2 cellular contexts compared by ENCODE assay signal in genomic region chr17:4753392-4753791, GRCh38.
A peak's percentile ranks its signal among the peaks of the same experiment; 100 is the strongest.
TF ChIP-seq lines count a peak whose summit lies in the region.

No MANE protein-coding gene starts in this region.

TF ChIP-seq in WTC11, 78 proteins besides CTCF, POLR2A, EP300 and RAD21:
- no peak for TF ChIP-seq IRF2 (CRISPR knock-in tag; IDR thresholded peaks at IDR 0.05; ENCODE audit: borderline replicate concordance, low read depth)
- TF ChIP-seq E2F1 (CRISPR knock-in tag; IDR thresholded peaks at IDR 0.05) = no peak
- TF ChIP-seq RORB (CRISPR knock-in tag; IDR thresholded peaks at IDR 0.05) = no peak
- TF ChIP-seq JUN (CRISPR knock-in tag; IDR thresholded peaks at IDR 0.05) = no peak
- TF ChIP-seq MLX (CRISPR knock-in tag; IDR thresholded peaks at IDR 0.05) = no peak
- peak; percentile 95 for TF ChIP-seq HMGA2 (CRISPR knock-in tag; IDR thresholded peaks at IDR 0.05)
- TF ChIP-seq ESRRA (CRISPR knock-in tag; IDR thresholded peaks at IDR 0.05; ENCODE audit: borderline replicate concordance) = no peak
TF ChIP-seq in WTC11: peak in this region for 1.

TF ChIP-seq in H1, 55 proteins besides CTCF, POLR2A, EP300 and RAD21:
- TF ChIP-seq JUN (IDR thresholded peaks at IDR 0.05; ENCODE audit: low read depth, low read length) = no peak
- TF ChIP-seq ATF2 (IDR thresholded peaks at IDR 0.05; ENCODE audit: low read length) = no peak
- TF ChIP-seq CREB1 (IDR thresholded peaks at IDR 0.05) = no peak
- no peak for TF ChIP-seq TAF1 (IDR thresholded peaks at IDR 0.05; ENCODE audit: low read depth, low read length)
- no peak for TF ChIP-seq CEBPB (IDR thresholded peaks at IDR 0.05; ENCODE audit: low read depth, low read length)
- TF ChIP-seq NRF1 (IDR thresholded peaks at IDR 0.05; ENCODE audit: low read depth, low read length) = no peak
- TF ChIP-seq TEAD4 (IDR thresholded peaks at IDR 0.05; ENCODE audit: low read depth, low read length) = no peak
- TF ChIP-seq RFX5 (IDR thresholded peaks at IDR 0.05; ENCODE audit: borderline replicate concordance, low read depth, low read length) = no peak
TF ChIP-seq in H1: peak in this region for 0.
